In the genomic region with DNA sequence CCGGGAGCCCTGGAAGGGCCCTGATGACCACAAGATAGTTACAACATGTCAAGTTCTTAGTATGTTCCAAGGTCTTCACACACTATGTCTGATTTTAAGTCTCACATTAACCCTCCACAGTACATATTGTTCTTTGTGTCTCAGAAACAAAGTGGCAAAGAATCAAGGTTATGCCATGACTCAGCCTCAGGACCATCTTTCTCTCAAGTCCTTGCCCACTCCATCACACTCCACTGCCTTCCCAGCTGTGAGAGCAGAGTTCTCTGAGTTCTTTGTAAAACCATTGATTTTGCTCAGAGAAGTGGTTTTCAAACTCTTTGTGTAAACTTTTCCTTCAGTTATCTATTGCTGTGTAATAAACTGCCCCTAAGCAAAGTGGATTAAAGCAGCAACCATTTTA, we compare ENCODE assay signal across 4 cellular contexts.
"Had no signal": no experiment of that assay in that cellular context is flagged by ENCODE, and none has a peak within 500 bp of the region (broad histone marks: within the 10 kb centered on the region; RNA-seq: fewer than 3 reads in every experiment).

No MANE protein-coding gene starts in this region.

- H3K27ac Mint-ChIP-seq: GM23338, H9 had no signal

- H3K4me3 ChIP-seq: GM23338 had no signal

- DNase-seq: H9, HCEC 1CT, IMR-90 had no signal

- H3K4me3 Mint-ChIP-seq: GM23338, H9 had no signal

- H3K9me3 Mint-ChIP-seq: GM23338, H9 had no signal
